Comparison of ENCODE assay signal across 20 cellular contexts in the genomic region with DNA sequence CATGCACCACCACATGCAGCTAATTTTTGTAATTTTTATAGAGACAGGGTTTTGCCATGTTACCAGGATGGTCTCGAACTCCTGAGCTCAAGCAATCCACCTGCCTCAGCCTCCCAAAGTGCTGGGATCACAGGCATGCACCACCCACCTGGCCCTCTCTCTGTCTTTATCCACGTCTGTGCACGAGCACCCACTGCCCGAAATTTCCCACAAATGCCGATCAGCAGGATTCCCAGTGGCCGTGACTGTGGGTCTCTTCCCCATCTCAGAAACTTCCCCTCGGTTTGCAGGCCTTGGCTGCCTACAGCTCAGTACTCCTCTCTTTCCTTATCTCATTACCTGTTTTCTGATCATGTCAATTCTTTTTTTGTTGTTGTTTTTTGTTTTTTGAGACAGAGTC.
A peak's percentile ranks its signal among the peaks of the same experiment; 100 is the strongest.
DNase-seq lines count a peak whose midpoint lies in the region; ATAC-seq and TF ChIP-seq lines count a peak whose summit lies in the region.
"Had no signal": no experiment of that assay in that cellular context is flagged by ENCODE, and none has a peak within 500 bp of the region (broad histone marks: within the 10 kb centered on the region; RNA-seq: fewer than 3 reads in every experiment).

No MANE protein-coding gene starts in this region.

- TF ChIP-seq CTCF in coronary artery (IDR thresholded peaks at IDR 0.05) (no peak), nephron progenitor cell (IDR thresholded peaks at IDR 0.05) (no peak), osteocyte (IDR thresholded peaks at IDR 0.05) (no peak)

- intact Hi-C loops in posterior vena cava (cut with DNase I), result no loop called here

- no peak for ATAC-seq in stimulated activated naive CD8-positive, alpha-beta T cell treated with anti-CD3 and anti-CD28 coated beads, Interleukin-15, amount 100 ng/mL, for 72 hours
- no peak for ATAC-seq in stimulated activated naive CD8-positive, alpha-beta T cell treated with anti-CD3 and anti-CD28 coated beads, Interleukin-15, Interleukin-2, amounts not matched to agents 100 U/mL and 50 U/mL, for 24 hours
- no peak for ATAC-seq in HG03457 (IDR thresholded peaks at IDR 0.05; ENCODE audit: unreplicated experiment)
- ATAC-seq: A549; CD8-positive, alpha-beta T cell had no signal

- H3K36me3 Mint-ChIP-seq in nephron progenitor cell (ENCODE audit: low read depth) (no peaks in the 10 kb centered on the region), osteocyte (ENCODE audit: unreplicated experiment) (no peaks in the 10 kb centered on the region)
- H3K36me3 Mint-ChIP-seq: CD8-positive, alpha-beta T cell had no signal

- H3K27me3 Mint-ChIP-seq in stimulated activated naive CD8-positive, alpha-beta T cell treated with anti-CD3 and anti-CD28 coated beads, Interleukin-15, amount 100 ng/mL, for 72 hours, result peaks cover 20% of the 10 kb centered on the region
- H3K27me3 Mint-ChIP-seq in nephron progenitor cell (ENCODE audit: low read depth, poor library complexity) (peaks cover 8% of the 10 kb centered on the region), osteocyte (ENCODE audit: unreplicated experiment) (no peaks in the 10 kb centered on the region)
- H3K27me3 Mint-ChIP-seq: B cell had no signal

- H3K4me1 Mint-ChIP-seq in stimulated activated naive CD8-positive, alpha-beta T cell treated with anti-CD3 and anti-CD28 coated beads, Interleukin-15, amount 100 ng/mL, for 72 hours, result no peaks in the 10 kb centered on the region
- H3K4me1 Mint-ChIP-seq in nephron progenitor cell (peaks cover 17% of the 10 kb centered on the region), osteocyte (ENCODE audit: unreplicated experiment) (no peaks in the 10 kb centered on the region)
- H3K4me1 Mint-ChIP-seq: B cell had no signal

- H3K27ac Mint-ChIP-seq in stimulated activated naive CD8-positive, alpha-beta T cell treated with anti-CD3 and anti-CD28 coated beads, Interleukin-15, amount 100 ng/mL, for 72 hours, result peak overlapping the region; percentile 54 to 74
- H3K27ac Mint-ChIP-seq in nephron progenitor cell, result peak overlapping the region; percentile 8
- H3K27ac Mint-ChIP-seq in osteocyte (ENCODE audit: unreplicated experiment), result no peak overlapping the region
- H3K27ac Mint-ChIP-seq: B cell; CD4-positive, alpha-beta T cell; CD8-positive, alpha-beta T cell had no signal

- no peak for DNase-seq in stimulated activated naive CD8-positive, alpha-beta T cell treated with anti-CD3 and anti-CD28 coated beads, Interleukin-15, amount 100 ng/mL, for 72 hours
- DNase-seq in stimulated activated naive CD8-positive, alpha-beta T cell treated with anti-CD3 and anti-CD28 coated beads, Interleukin-15, Interleukin-2, amounts not matched to agents 100 U/mL and 50 U/mL, for 24 hours, result no peak
- peak; percentile 17 for DNase-seq in coronary artery (ENCODE audit: low spot score)
- DNase-seq in nephron progenitor cell, result no peak
- peak; percentile 60 for DNase-seq in osteocyte (ENCODE audit: extremely low spot score, unreplicated experiment)
- no peak for DNase-seq in posterior vena cava (ENCODE audit: low spot score)
- no peak for DNase-seq in NCI-H1092 (lab: John Stamatoyannopoulos, UW)
- DNase-seq: AML-193; Caco-2; Calu3; CD4-positive, alpha-beta T cell; CD8-positive, alpha-beta T cell; DMS79 treated with DMSO at 0.1 percent for 48 hours; GF-D8 had no signal

- no peak overlapping the region for H3K4me3 ChIP-seq in coronary artery
- H3K4me3 ChIP-seq: A549; BLaER1 treated with 17β-estradiol and CSF1 and Interleukin-3, amounts not matched to agents 10 nM and 100 nM had no signal

- no peak overlapping the region for H3K4me3 Mint-ChIP-seq in stimulated activated naive CD8-positive, alpha-beta T cell treated with anti-CD3 and anti-CD28 coated beads, Interleukin-15, amount 100 ng/mL, for 72 hours
- H3K4me3 Mint-ChIP-seq in nephron progenitor cell (no peak overlapping the region), osteocyte (ENCODE audit: unreplicated experiment) (no peak overlapping the region)
- H3K4me3 Mint-ChIP-seq: B cell; CD4-positive, alpha-beta T cell; CD8-positive, alpha-beta T cell had no signal

- H3K27ac ChIP-seq in coronary artery, result no peak overlapping the region
- H3K27ac ChIP-seq: 22Rv1; BLaER1 treated with 17β-estradiol and CSF1 and Interleukin-3, amounts not matched to agents 10 nM and 100 nM; C4-2B had no signal

- H3K9me3 Mint-ChIP-seq in stimulated activated naive CD8-positive, alpha-beta T cell treated with anti-CD3 and anti-CD28 coated beads, Interleukin-15, amount 100 ng/mL, for 72 hours, result no peaks in the 10 kb centered on the region
- no peaks in the 10 kb centered on the region for H3K9me3 Mint-ChIP-seq in nephron progenitor cell
- H3K9me3 Mint-ChIP-seq in osteocyte (ENCODE audit: unreplicated experiment), result no peaks in the 10 kb centered on the region
- H3K9me3 Mint-ChIP-seq: CD4-positive, alpha-beta T cell; CD8-positive, alpha-beta T cell had no signal

Comparison
In these comparisons a context has a peak if more than half of its experiments do, and no peak if none do; other contexts are left out.
1. DNase-seq: peak in coronary artery (single experiment) and osteocyte (single experiment); none in stimulated activated naive CD8-positive, alpha-beta T cell treated with anti-CD3 and anti-CD28 coated beads, Interleukin-15, amount 100 ng/mL, for 72 hours (0 of 2), stimulated activated naive CD8-positive, alpha-beta T cell treated with anti-CD3 and anti-CD28 coated beads, Interleukin-15, Interleukin-2, amounts not matched to agents 100 U/mL and 50 U/mL, for 24 hours (single experiment), nephron progenitor cell (single experiment), posterior vena cava (single experiment) and NCI-H1092 (single experiment).